Comparison of ENCODE assay signal across 12 cellular contexts in the genomic region with DNA sequence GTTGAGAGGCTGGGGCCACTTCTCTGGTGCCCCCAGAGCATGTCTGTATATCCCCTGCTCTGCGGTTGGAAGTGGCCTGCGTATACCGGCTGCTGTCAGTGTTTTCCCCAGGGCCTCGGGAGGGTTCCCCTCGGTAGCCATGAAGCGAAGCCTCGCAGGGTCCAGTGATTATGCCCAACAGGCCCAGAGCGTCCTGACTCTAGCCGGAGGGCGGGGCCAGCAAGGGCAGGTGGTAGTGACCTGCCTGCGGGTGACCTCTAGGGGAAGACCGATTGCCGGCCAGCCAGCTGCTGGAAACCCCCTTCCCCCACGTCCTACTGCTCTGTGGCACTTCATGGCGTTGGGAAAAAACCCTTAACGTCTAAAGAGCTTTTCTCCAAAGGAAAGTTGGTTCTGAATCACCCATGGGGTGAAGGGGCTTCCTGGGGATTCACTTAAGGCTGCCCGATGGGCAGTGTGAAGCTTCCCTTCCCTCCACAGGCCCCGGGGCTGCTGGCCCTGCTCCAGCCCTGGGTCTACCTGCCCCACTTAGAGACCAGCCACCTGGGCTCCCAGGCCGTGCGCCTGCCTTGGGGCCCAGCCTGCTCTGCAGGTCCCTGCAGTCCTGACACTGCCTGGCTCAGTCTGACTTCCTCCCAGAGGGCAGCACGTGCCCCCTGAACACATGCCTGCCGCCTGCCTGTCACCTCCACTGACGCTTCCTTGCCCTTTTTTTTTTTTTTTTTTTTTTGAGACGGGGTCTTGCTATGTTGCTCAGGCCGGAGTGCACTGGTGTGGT.
A peak's percentile ranks its signal among the peaks of the same experiment; 100 is the strongest.
DNase-seq lines count a peak whose midpoint lies in the region; ATAC-seq, FAIRE-seq and TF ChIP-seq lines count a peak whose summit lies in the region.
"Had no signal": no experiment of that assay in that cellular context is flagged by ENCODE, and none has a peak within 500 bp of the region (broad histone marks: within the 10 kb centered on the region; RNA-seq: fewer than 3 reads in every experiment).

No MANE protein-coding gene starts in this region.

- no peak overlapping the region for H4K91ac ChIP-seq in H1 (replicated peaks; ENCODE audit: insufficient read length, low read length)

- H2BK5ac ChIP-seq in H1 (ENCODE audit: low read depth, low read length) = no peak overlapping the region

- no peak overlapping the region for H3K23ac ChIP-seq in H1 (ENCODE audit: insufficient read length)

- 0 out of 2 replicates have a peak overlapping the region, but pooled peaks have one; percentile 27 for H2BK12ac ChIP-seq in H1 (ENCODE audit: low read depth, low read length)

- H2AFZ ChIP-seq in H1 (ENCODE audit: low read length) = no peak overlapping the region

- POLR2A ChIA-PET in H1 (lab: Charles Lee; ENCODE audit: partially characterized antibody) = interaction anchor here (1.4 to 1.7 kb wide), 2 partner anchors 9 to 73 kb away, joined by 5 read pairs; a partner anchor contains a TSS

- H3K79me1 ChIP-seq in H1 (ENCODE audit: low read depth, low read length) = no peaks in the 10 kb centered on the region; the same call in 1 of the 2 replicates

- 70% methylated on average over 25 of the region's 25 CpGs; no CpG with 5 or more reads in 1 of the 2 experiments for WGBS in H1 (ENCODE audit: extremely low coverage in 1 of 2, insufficient coverage in 1 of 2, insufficient read length in 1 of 2, insufficient replicate concordance in 2 of 2, low coverage in 1 of 2, low lambda C conversion rate in 2 of 2, missing lambda C conversion rate in 1 of 2), 2 experiments

- TF ChIP-seq POLR2A in H1 (IDR thresholded peaks at IDR 0.05; ENCODE audit: control extremely low read depth in 1 of 2, low read depth in 2 of 2, low read length in 2 of 2) = no peak

- TF ChIP-seq RAD21 in H1 (IDR thresholded peaks at IDR 0.05 in 1 of 2, conservative IDR thresholded peaks at IDR 0.05 in 1 of 2; ENCODE audit: low read depth in 2 of 2, low read length in 2 of 2) = peak; percentile 33 to 38

- DNase-seq in H1 (ENCODE audit: low read depth in 1 of 2, low spot score in 2 of 2) (peak in 1 of 2 experiments; percentile 64), MG63 (no peak), SHP77 treated with DMSO at 0.1 percent for 48 hours (lab: John Stamatoyannopoulos, UW) (no peak), OCI-M1 (lab: John Stamatoyannopoulos, UW) (no peak), right atrium auricular region (ENCODE audit: low spot score) (no peak)
- DNase-seq: activated CD4-positive, alpha-beta T cell treated with anti-CD3 and anti-CD28 coated beads, Interleukin-2, amount 50 U/mL, for 1 hour; Caco-2; stimulated activated CD8-positive, alpha-beta memory T cell treated with anti-CD3 and anti-CD28 coated beads, Interleukin-4, amount 100 ng/mL, for 48 hours had no signal

- FAIRE-seq in H1 (lab: Jason Lieb, UNC) = no peak

- H3K9me3 ChIP-seq in H1 (ENCODE audit: insufficient read depth in 2 of 2, low read depth in 1 of 2, low read length in 1 of 2) (no peaks in the 10 kb centered on the region), MG63 (no peaks in the 10 kb centered on the region), right atrium auricular region (no peaks in the 10 kb centered on the region)
- H3K9me3 ChIP-seq: Caco-2, right lobe of liver had no signal

- H3K36me3 ChIP-seq in H1 (ENCODE audit: control insufficient read depth in 2 of 4, insufficient read depth in 4 of 4, low read length in 3 of 4) = 0 out of 8 replicates have a peak, but pooled peaks cover 0 to under 1% (median 0%) of the 10 kb centered on the region in 4 experiments
- no peaks in the 10 kb centered on the region; the same call in none of the 2 replicates for H3K36me3 ChIP-seq in MG63
- H3K36me3 ChIP-seq in right atrium auricular region = peaks cover 17% of the 10 kb centered on the region
- H3K36me3 ChIP-seq: right lobe of liver had no signal

- no peak overlapping the region for H2AK5ac ChIP-seq in H1 (ENCODE audit: low read depth, low read length)

- H3K27ac ChIP-seq in H1 (ENCODE audit: low read depth, low read length) (no peak overlapping the region), right atrium auricular region (no peak overlapping the region)
- H3K27ac ChIP-seq: right lobe of liver had no signal

- H3K56ac ChIP-seq in H1 (replicated peaks; ENCODE audit: insufficient read length, low read depth, low read length) = no peak overlapping the region

- TF ChIP-seq EP300 in H1 (IDR thresholded peaks at IDR 0.05; ENCODE audit: borderline replicate concordance in 1 of 2, low read depth in 2 of 2, low read length in 2 of 2) = no peak

- H3K4ac ChIP-seq in H1 (replicated peaks; ENCODE audit: insufficient read length, low read depth, low read length) = no peak overlapping the region

- H2BK20ac ChIP-seq in H1 (ENCODE audit: low read length) = no peak overlapping the region

- H2BK120ac ChIP-seq in H1 (replicated peaks; ENCODE audit: low read depth, low read length) = no peak overlapping the region

- no peaks in the 10 kb centered on the region for H3K23me2 ChIP-seq in H1 (ENCODE audit: low read depth, low read length)

- H4K5ac ChIP-seq in H1 (ENCODE audit: insufficient read length, low read depth, low read length) = no peak overlapping the region

- no peaks in the 10 kb centered on the region for H4K20me1 ChIP-seq in H1 (replicated peaks in 1 of 2; ENCODE audit: control insufficient read depth in 1 of 2, insufficient read depth in 2 of 2, low read length in 2 of 2)

- peaks cover 3 to 17% (median 10%) of the 10 kb centered on the region in 4 experiments for H3K4me1 ChIP-seq in H1 (replicated peaks in 1 of 4; ENCODE audit: control insufficient read depth in 3 of 4, insufficient read depth in 4 of 4, low read length in 3 of 4)
- no peaks in the 10 kb centered on the region for H3K4me1 ChIP-seq in right atrium auricular region
- H3K4me1 ChIP-seq: Caco-2, right lobe of liver had no signal

- H3K27me3 ChIP-seq in H1 (replicated peaks in 1 of 4; ENCODE audit: control insufficient read depth in 3 of 4, extremely low read depth in 1 of 4, insufficient read depth in 3 of 4, low read length in 3 of 4) = no peaks in the 10 kb centered on the region
- H3K27me3 ChIP-seq in MG63 = no peaks in the 10 kb centered on the region
- H3K27me3 ChIP-seq in right atrium auricular region = no peaks in the 10 kb centered on the region
- H3K27me3 ChIP-seq: right lobe of liver had no signal

- H4K8ac ChIP-seq in H1 (ENCODE audit: extremely low read depth, insufficient read depth, low read length) = peak overlapping the region; percentile 11; the same call in 1 of the 2 replicates

- CTCF ChIA-PET in H1 (lab: Charles Lee; ENCODE audit: partially characterized antibody) = interaction anchor here (0.5 to 6.1 kb wide), 19 partner anchors 10 to 1024 kb away, joined by 3 to 31 read pairs (median 3); a partner anchor contains a TSS

- H3K79me2 ChIP-seq in H1 (ENCODE audit: control insufficient read depth in 1 of 2, insufficient read depth in 2 of 2, low read length in 2 of 2) = no peaks in the 10 kb centered on the region

- H3K4me3 ChIP-seq in H1 (ENCODE audit: extremely low read depth in 1 of 4, insufficient read depth in 2 of 4, low read depth in 3 of 4, low read length in 4 of 4) = no peak overlapping the region
- H3K4me3 ChIP-seq in MG63 = no peak overlapping the region
- no peak overlapping the region for H3K4me3 ChIP-seq in right atrium auricular region
- H3K4me3 ChIP-seq: right lobe of liver had no signal

- H3K14ac ChIP-seq in H1 (ENCODE audit: insufficient read length) = no peak overlapping the region

- H3K9ac ChIP-seq in H1 (replicated peaks in 1 of 4; ENCODE audit: extremely low read depth in 1 of 4, low read depth in 3 of 4, low read length in 3 of 4) = no peak overlapping the region

- H2BK15ac ChIP-seq in H1 (ENCODE audit: low read length) = no peak overlapping the region; the same call in 1 of the 2 replicates

- TF ChIP-seq CTCF in GM12872 (IDR thresholded peaks at IDR 0.05; ENCODE audit: insufficient read depth, low read depth, low read length) (peak; percentile 22; the same call in 1 of the 3 replicates), H1 (IDR thresholded peaks at IDR 0.05; ENCODE audit: control extremely low read depth in 1 of 3, insufficient read depth in 1 of 3, low read depth in 1 of 3, low read length in 3 of 3) (peak; percentile 34 to 48 (median 46)), right atrium auricular region (IDR thresholded peaks at IDR 0.05) (no peak)

- H3K18ac ChIP-seq in H1 (ENCODE audit: extremely low read depth, low read length) = peak overlapping the region; percentile 51; the same call in 1 of the 2 replicates

- no peak overlapping the region for H3K4me2 ChIP-seq in H1 (ENCODE audit: insufficient read depth in 1 of 2, low read depth in 2 of 2, low read length in 2 of 2)

- ATAC-seq in GM19372 (IDR thresholded peaks at IDR 0.05; ENCODE audit: low read depth, unreplicated experiment) (peak; percentile 49), HG03108 (IDR thresholded peaks at IDR 0.05; ENCODE audit: unreplicated experiment) (peak; percentile 51)

TF ChIP-seq in H1, 55 proteins besides CTCF, POLR2A, EP300 and RAD21:
- TF ChIP-seq CREB1 (IDR thresholded peaks at IDR 0.05) = no peak
- TF ChIP-seq, protein P1, sequence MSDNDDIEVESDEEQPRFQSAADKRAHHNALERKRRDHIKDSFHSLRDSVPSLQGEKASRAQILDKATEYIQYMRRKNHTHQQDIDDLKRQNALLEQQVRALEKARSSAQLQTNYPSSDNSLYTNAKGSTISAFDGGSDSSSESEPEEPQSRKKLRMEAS (IDR thresholded peaks at IDR 0.05) = no peak
- TF ChIP-seq CHD2 (IDR thresholded peaks at IDR 0.05; ENCODE audit: low read length) = no peak
- TF ChIP-seq, protein P2, sequence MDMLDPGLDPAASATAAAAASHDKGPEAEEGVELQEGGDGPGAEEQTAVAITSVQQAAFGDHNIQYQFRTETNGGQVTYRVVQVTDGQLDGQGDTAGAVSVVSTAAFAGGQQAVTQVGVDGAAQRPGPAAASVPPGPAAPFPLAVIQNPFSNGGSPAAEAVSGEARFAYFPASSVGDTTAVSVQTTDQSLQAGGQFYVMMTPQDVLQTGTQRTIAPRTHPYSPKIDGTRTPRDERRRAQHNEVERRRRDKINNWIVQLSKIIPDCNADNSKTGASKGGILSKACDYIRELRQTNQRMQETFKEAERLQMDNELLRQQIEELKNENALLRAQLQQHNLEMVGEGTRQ (IDR thresholded peaks at IDR 0.05; ENCODE audit: low read length) = no peak
- no peak for TF ChIP-seq HDAC6 (IDR thresholded peaks at IDR 0.05; ENCODE audit: low read depth, low read length)
- TF ChIP-seq BACH1 (IDR thresholded peaks at IDR 0.05; ENCODE audit: low read length) = no peak
- TF ChIP-seq JUND (IDR thresholded peaks at IDR 0.05; ENCODE audit: low read length) = no peak
- TF ChIP-seq SUZ12 (IDR thresholded peaks at IDR 0.05; ENCODE audit: low read length) = no peak
- TF ChIP-seq EZH2 (IDR thresholded peaks at IDR 0.05; ENCODE audit: low read depth, low read length, severe bottlenecking) = no peak
- no peak for TF ChIP-seq GABPA (IDR thresholded peaks at IDR 0.05; ENCODE audit: borderline replicate concordance, insufficient read depth, low read length)
- TF ChIP-seq TAF7 (optimal IDR thresholded peaks at IDR 0.05; ENCODE audit: borderline replicate concordance, low read depth, low read length) = no peak
- no peak for TF ChIP-seq CHD1 (IDR thresholded peaks at IDR 0.05; ENCODE audit: low read depth, low read length)
- no peak for TF ChIP-seq CBX5 (IDR thresholded peaks at IDR 0.05; ENCODE audit: low read depth, low read length)

Comparison
In these comparisons a context has a peak if more than half of its experiments do, and no peak if none do; other contexts are left out.
1. CTCF ChIP-seq: peak in GM12872 (single experiment) and H1 (3 of 3); none in right atrium auricular region (0 of 2).